ENCODE assay signal across 12 cellular contexts in genomic region chr6:26128013-26128771, GRCh38. TPM values are rescaled to one million over a fixed set of nuclear protein-coding genes. Genes with fewer than 3 reads are reported as not detected.
DNase-seq lines count a peak whose midpoint lies in the region; ATAC-seq, FAIRE-seq and TF ChIP-seq lines count a peak whose summit lies in the region.
"Had no signal": no experiment of that assay in that cellular context is flagged by ENCODE, and none has a peak within 500 bp of the region (broad histone marks: within the 10 kb centered on the region; RNA-seq: fewer than 3 reads in every experiment).

No MANE protein-coding gene starts in this region.

- no peaks in the 10 kb centered on the region for H3K27me3 Mint-ChIP-seq in astrocyte (ENCODE audit: low read depth, unreplicated experiment)
- H3K27me3 Mint-ChIP-seq in naive B cell = no peaks in the 10 kb centered on the region

- H3K9me3 Mint-ChIP-seq in astrocyte (ENCODE audit: unreplicated experiment) = peaks cover 2% of the 10 kb centered on the region
- peaks cover 0 to 5% (median 4%) of the 10 kb centered on the region in 7 donors for H3K9me3 Mint-ChIP-seq in naive B cell

- H4K20me1 ChIP-seq in astrocyte (ENCODE audit: insufficient read depth, low read length) = peaks cover 36% of the 10 kb centered on the region

- H3K4me3 Mint-ChIP-seq in astrocyte (ENCODE audit: unreplicated experiment) = peak overlapping the region; percentile 100
- peak overlapping the region; percentile 95 to 100 (median 99) for H3K4me3 Mint-ChIP-seq in naive B cell

- H2AFZ ChIP-seq in astrocyte (ENCODE audit: low read depth, low read length) = no peak overlapping the region

- H3K27ac Mint-ChIP-seq in astrocyte (ENCODE audit: unreplicated experiment) (peak overlapping the region; percentile 100), naive B cell (peak overlapping the region in 5 of 6 donors; percentile 56 to 100 (median 73))

- H3K9ac ChIP-seq in HUES48 (ENCODE audit: low read depth, low read length) (no peak overlapping the region), astrocyte (ENCODE audit: low read length) (no peak overlapping the region)

- H3K9me3 ChIP-seq in HUES48 (ENCODE audit: control insufficient read depth, insufficient read depth, low read length) = no peaks in the 10 kb centered on the region
- H3K9me3 ChIP-seq in astrocyte (ENCODE audit: insufficient read depth, low read depth, low read length) = no peaks in the 10 kb centered on the region
- H3K9me3 ChIP-seq: adrenal gland, MG63, ovary had no signal

- peaks cover 15% of the 10 kb centered on the region for H3K36me3 ChIP-seq in HUES48 (ENCODE audit: control insufficient read depth, insufficient read depth, low read length)
- H3K36me3 ChIP-seq in astrocyte (ENCODE audit: insufficient read depth, low read length) = no peaks in the 10 kb centered on the region
- H3K36me3 ChIP-seq: ovary had no signal

- no peak for ATAC-seq in naive B cell (ENCODE audit: low read depth in 2 of 2)

- H3K4me3 ChIP-seq in HUES48 (ENCODE audit: low read depth, low read length) (0 out of 2 replicates have a peak overlapping the region, but pooled peaks have one; percentile 22), astrocyte (ENCODE audit: insufficient read depth, low read depth, low read length) (no peak overlapping the region), foreskin fibroblast (ENCODE audit: low read depth in 1 of 2, low read length in 2 of 2) (peak overlapping the region in 1 of 2 donors; percentile 97)
- H3K4me3 ChIP-seq: MG63, ovary had no signal

- TF ChIP-seq CTCF in C4-2B (conservative IDR thresholded peaks at IDR 0.05) = no peak
- no peak for TF ChIP-seq CTCF in astrocyte (IDR thresholded peaks at IDR 0.05; ENCODE audit: insufficient read depth, low read depth, low read length)
- TF ChIP-seq CTCF in foreskin fibroblast (IDR thresholded peaks at IDR 0.05; ENCODE audit: low read depth, low read length) = no peak

- H3K4me1 Mint-ChIP-seq in astrocyte (ENCODE audit: low read depth, unreplicated experiment) (peaks cover 15% of the 10 kb centered on the region), naive B cell (peaks cover 53 to 67% (median 55%) of the 10 kb centered on the region in 3 donors)

- H3K27ac ChIP-seq in C4-2B (peak overlapping the region; percentile 21; the same call in 1 of the 2 replicates), HUES48 (ENCODE audit: low read depth, low read length) (no peak overlapping the region), astrocyte (ENCODE audit: low read depth, low read length) (no peak overlapping the region)
- H3K27ac ChIP-seq: adrenal gland, ovary had no signal

- H3K27me3 ChIP-seq in HUES48 (ENCODE audit: control insufficient read depth, insufficient read depth, low read length) (no peaks in the 10 kb centered on the region), astrocyte (ENCODE audit: insufficient read depth, low read length) (no peaks in the 10 kb centered on the region)
- H3K27me3 ChIP-seq: adrenal gland, MG63, ovary had no signal

- H3K36me3 Mint-ChIP-seq in astrocyte (ENCODE audit: low read depth, unreplicated experiment) (peaks cover 27% of the 10 kb centered on the region), naive B cell (peaks cover 43 to 54% of the 10 kb centered on the region in 2 donors)

- no peaks in the 10 kb centered on the region for H3K4me1 ChIP-seq in HUES48 (ENCODE audit: control insufficient read depth, insufficient read depth, low read length)
- peaks cover 5% of the 10 kb centered on the region for H3K4me1 ChIP-seq in astrocyte (ENCODE audit: insufficient read depth, low read length)

- H3K4me2 ChIP-seq in astrocyte (ENCODE audit: low read length) = no peak overlapping the region

- H3K79me2 ChIP-seq in astrocyte (ENCODE audit: insufficient read depth, low read length) = peaks cover 44% of the 10 kb centered on the region

- DNase-seq in astrocyte (ENCODE audit: low read depth) (no peak), naive B cell (no peak), foreskin fibroblast (no peak), NCI-H69 (lab: John Stamatoyannopoulos, UW) (no peak), NCI-H524 treated with DMSO at 0.1 percent for 48 hours (lab: John Stamatoyannopoulos, UW) (no peak), GM03348 (ENCODE audit: low spot score) (no peak)
- DNase-seq: adrenal gland, GOT3, MG63, ovary had no signal

- no peak for FAIRE-seq in astrocyte (lab: Jason Lieb, UNC)

RNA-seq across cellular contexts. Expression of gene HFE, which starts 41.0 kb away (rescaled TPM):
- total RNA-seq in astrocyte = 5.7 and 7.7 TPM in 2 replicates
- polyA plus RNA-seq in naive B cell (ENCODE audit: low read depth in 6 of 6) = 1 to 10 TPM in 4 of 6 donors, under 1 TPM in 1, not detected in 1; 0.47 to 3.3 (median 2.9) TPM
